ENCODE assay signal across 1 cellular context in the genomic region with DNA sequence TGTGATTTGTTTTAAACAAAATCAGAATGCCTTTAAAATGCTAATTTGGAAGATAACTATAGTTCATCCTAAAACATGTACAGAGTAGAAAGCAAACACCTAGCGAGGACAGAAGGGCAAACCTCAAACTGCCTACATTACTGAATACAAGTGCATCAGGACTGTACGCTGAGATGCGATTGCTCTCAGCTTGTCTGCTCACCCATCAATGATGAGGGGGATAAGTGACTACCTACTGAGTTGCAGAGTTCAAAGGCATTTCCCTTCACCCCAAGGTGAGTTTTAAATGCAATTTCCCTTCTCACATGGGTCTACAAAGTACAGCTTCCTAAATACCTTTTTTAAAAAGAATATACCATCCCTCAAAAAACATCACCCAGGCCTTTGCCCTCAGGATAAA.
TF ChIP-seq lines count a peak whose summit lies in the region.

No MANE protein-coding gene starts in this region.

TF ChIP-seq in endothelial cell of umbilical vein, 7 proteins besides CTCF, POLR2A, EP300 and RAD21 (continued from another document):
- TF ChIP-seq, protein P1, sequence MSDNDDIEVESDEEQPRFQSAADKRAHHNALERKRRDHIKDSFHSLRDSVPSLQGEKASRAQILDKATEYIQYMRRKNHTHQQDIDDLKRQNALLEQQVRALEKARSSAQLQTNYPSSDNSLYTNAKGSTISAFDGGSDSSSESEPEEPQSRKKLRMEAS (IDR thresholded peaks at IDR 0.05; ENCODE audit: insufficient read depth, insufficient read length) = no peak
- TF ChIP-seq MYC (IDR thresholded peaks at IDR 0.05; ENCODE audit: low read depth, low read length) (no peak), POLR2AphosphoS5 (IDR thresholded peaks at IDR 0.05; ENCODE audit: insufficient read depth, low read depth, low read length) (no peak), EZH2 (IDR thresholded peaks at IDR 0.05; ENCODE audit: borderline replicate concordance, low read depth, low read length, severe bottlenecking) (no peak)
